Comparison of ENCODE assay signal across 18 cellular contexts in the genomic region with DNA sequence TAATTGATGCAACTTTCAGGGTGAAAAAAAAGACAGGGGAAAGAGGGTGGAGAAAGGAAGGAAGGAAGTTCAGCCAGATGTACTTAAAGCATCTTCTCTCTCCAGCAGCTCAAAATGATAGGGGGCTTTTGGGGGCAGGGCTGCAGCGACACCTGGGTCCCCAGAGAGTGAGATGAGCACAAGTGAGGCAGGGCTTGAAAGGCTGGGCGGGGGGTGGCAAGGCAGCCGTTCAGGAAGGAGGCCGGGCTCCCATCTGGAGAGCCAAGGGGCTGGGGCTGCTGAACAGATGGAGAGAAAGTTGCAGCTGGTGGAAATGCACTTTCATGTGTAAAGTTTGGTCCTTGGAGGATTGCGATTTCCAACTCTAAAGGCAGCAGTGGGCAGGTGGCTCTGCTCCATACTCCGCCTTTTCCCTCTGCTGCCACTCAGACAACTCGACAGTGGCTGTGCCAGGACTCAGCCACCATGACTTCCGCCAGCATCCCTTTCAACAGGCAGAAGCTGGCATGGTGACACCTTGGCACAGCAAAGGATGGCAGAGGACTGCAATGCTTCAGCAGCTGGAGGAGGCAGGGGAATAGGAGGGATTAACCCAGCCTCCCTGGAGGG. TPM values are rescaled to one million over a fixed set of nuclear protein-coding genes. Genes with fewer than 3 reads are reported as not detected.
A peak's percentile ranks its signal among the peaks of the same experiment; 100 is the strongest.
DNase-seq lines count a peak whose midpoint lies in the region; ATAC-seq and TF ChIP-seq lines count a peak whose summit lies in the region.
"Had no signal": no experiment of that assay in that cellular context is flagged by ENCODE, and none has a peak within 500 bp of the region (broad histone marks: within the 10 kb centered on the region; RNA-seq: fewer than 3 reads in every experiment).

No MANE protein-coding gene starts in this region.

- CTCF ChIA-PET in activated CD8-positive, alpha-beta T cell treated with anti-CD3 and anti-CD28 coated beads, Interleukin-2, amount 10 ng/mL, durations not matched to agents 7 days and 5 days (lab: Charles Lee): interaction anchor here (1.4 to 24.7 kb wide), 6 partner anchors 11 to 298 kb away, joined by 3 to 514 read pairs (median 6); a partner anchor contains a TSS

- H3K27ac ChIP-seq in left ventricle myocardium inferior (replicated peaks) (peak overlapping the region; percentile 32), tibial artery (peak overlapping the region; percentile 22 to 86)
- H3K27ac ChIP-seq: thoracic aorta had no signal

- H3K36me3 Mint-ChIP-seq in activated CD8-positive, alpha-beta T cell treated with anti-CD3 and anti-CD28 coated beads, Interleukin-2, amount 10 ng/mL, durations not matched to agents 7 days and 5 days (ENCODE audit: low read depth): peaks cover 48% of the 10 kb centered on the region
- H3K36me3 Mint-ChIP-seq in HFFc6 (ENCODE audit: low read depth): peaks cover 15% of the 10 kb centered on the region

- TF ChIP-seq CTCF in left ventricle myocardium inferior (IDR thresholded peaks at IDR 0.05; ENCODE audit: borderline replicate concordance): no peak
- TF ChIP-seq CTCF in tibial artery (IDR thresholded peaks at IDR 0.05): no peak
- TF ChIP-seq CTCF in HFFc6 (IDR thresholded peaks at IDR 0.05): no peak

- POLR2A ChIA-PET in activated CD8-positive, alpha-beta T cell treated with anti-CD3 and anti-CD28 coated beads, Interleukin-2, amount 10 ng/mL, durations not matched to agents 7 days and 5 days (lab: Charles Lee): interaction anchor here (1.0 to 1.4 kb wide), 2 partner anchors 22 to 128 kb away, joined by 3 to 4 read pairs; a partner anchor contains a TSS

- DNase-seq in stimulated activated naive CD8-positive, alpha-beta T cell treated with anti-CD3 and anti-CD28 coated beads, Interleukin-15, amount 100 ng/mL, for 72 hours: no peak
- no peak for DNase-seq in stimulated activated naive CD8-positive, alpha-beta T cell treated with anti-CD3 and anti-CD28 coated beads, Interleukin-15, Interleukin-2, amounts not matched to agents 100 U/mL and 50 U/mL, for 24 hours
- DNase-seq in activated CD8-positive, alpha-beta T cell treated with anti-CD3 and anti-CD28 coated beads, Interleukin-2, amount 10 ng/mL, durations not matched to agents 7 days and 5 days: no peak
- DNase-seq in left ventricle myocardium inferior (peak; percentile 63), tibial artery (no peak), HFFc6 (no peak), hepatic stellate cell (ENCODE audit: low spot score) (no peak)
- DNase-seq: activated CD4-positive, alpha-beta T cell treated with anti-CD3 and anti-CD28 coated beads, Interleukin-2, amount 10 ng/mL, durations not matched to agents 7 days and 5 days; activated T-cell treated with anti-CD3 and anti-CD28 coated beads, Interleukin-2, amount 50 U/mL, for 48 hours; aorta; endodermal cell; MM.1S; NCI-H2029; NCI-H526; PC-3; stimulated activated CD4-positive, alpha-beta T cell treated with anti-CD3 and anti-CD28 coated beads, Interleukin-4, amount 100 ng/mL, for 1 hour had no signal

- peaks cover 44% of the 10 kb centered on the region for H3K4me1 Mint-ChIP-seq in stimulated activated naive CD8-positive, alpha-beta T cell treated with anti-CD3 and anti-CD28 coated beads, Interleukin-15, amount 100 ng/mL, for 72 hours
- H3K4me1 Mint-ChIP-seq in activated CD8-positive, alpha-beta T cell treated with anti-CD3 and anti-CD28 coated beads, Interleukin-2, amount 10 ng/mL, durations not matched to agents 7 days and 5 days (ENCODE audit: low read depth): peaks cover 35% of the 10 kb centered on the region
- peaks cover 5% of the 10 kb centered on the region for H3K4me1 Mint-ChIP-seq in HFFc6 (ENCODE audit: low read depth)

- H3K4me1 ChIP-seq in left ventricle myocardium inferior (peaks cover 37% of the 10 kb centered on the region), tibial artery (peaks cover 0 to 36% (median 14%) of the 10 kb centered on the region in 4 donors)

- no peaks in the 10 kb centered on the region for H3K27me3 Mint-ChIP-seq in stimulated activated naive CD8-positive, alpha-beta T cell treated with anti-CD3 and anti-CD28 coated beads, Interleukin-15, amount 100 ng/mL, for 72 hours
- no peaks in the 10 kb centered on the region for H3K27me3 Mint-ChIP-seq in activated CD8-positive, alpha-beta T cell treated with anti-CD3 and anti-CD28 coated beads, Interleukin-2, amount 10 ng/mL, durations not matched to agents 7 days and 5 days (ENCODE audit: low read depth)
- H3K27me3 Mint-ChIP-seq in HFFc6 (ENCODE audit: insufficient read depth): no peaks in the 10 kb centered on the region
- H3K27me3 Mint-ChIP-seq: activated CD4-positive, alpha-beta T cell treated with anti-CD3 and anti-CD28 coated beads, Interleukin-2, amount 10 ng/mL, durations not matched to agents 7 days and 5 days had no signal

- H3K9me3 Mint-ChIP-seq in stimulated activated naive CD8-positive, alpha-beta T cell treated with anti-CD3 and anti-CD28 coated beads, Interleukin-15, amount 100 ng/mL, for 72 hours: no peaks in the 10 kb centered on the region
- H3K9me3 Mint-ChIP-seq in activated CD8-positive, alpha-beta T cell treated with anti-CD3 and anti-CD28 coated beads, Interleukin-2, amount 10 ng/mL, durations not matched to agents 7 days and 5 days (ENCODE audit: insufficient read depth): no peaks in the 10 kb centered on the region
- no peaks in the 10 kb centered on the region for H3K9me3 Mint-ChIP-seq in HFFc6
- H3K9me3 Mint-ChIP-seq: activated CD4-positive, alpha-beta T cell treated with anti-CD3 and anti-CD28 coated beads, Interleukin-2, amount 10 ng/mL, durations not matched to agents 7 days and 5 days; endodermal cell had no signal

- H3K27me3 ChIP-seq in left ventricle myocardium inferior (ENCODE audit: low read depth) (no peaks in the 10 kb centered on the region), tibial artery (no peaks in the 10 kb centered on the region)

- H3K27ac Mint-ChIP-seq in stimulated activated naive CD8-positive, alpha-beta T cell treated with anti-CD3 and anti-CD28 coated beads, Interleukin-15, amount 100 ng/mL, for 72 hours: peak overlapping the region; percentile 7 to 80
- H3K27ac Mint-ChIP-seq in activated CD8-positive, alpha-beta T cell treated with anti-CD3 and anti-CD28 coated beads, Interleukin-2, amount 10 ng/mL, durations not matched to agents 7 days and 5 days: peak overlapping the region; percentile 40
- no peak overlapping the region for H3K27ac Mint-ChIP-seq in HFFc6
- H3K27ac Mint-ChIP-seq: activated CD4-positive, alpha-beta T cell treated with anti-CD3 and anti-CD28 coated beads, Interleukin-2, amount 10 ng/mL, durations not matched to agents 7 days and 5 days; endodermal cell had no signal

- no peak overlapping the region for H3K4me3 Mint-ChIP-seq in stimulated activated naive CD8-positive, alpha-beta T cell treated with anti-CD3 and anti-CD28 coated beads, Interleukin-15, amount 100 ng/mL, for 72 hours
- no peak overlapping the region for H3K4me3 Mint-ChIP-seq in activated CD8-positive, alpha-beta T cell treated with anti-CD3 and anti-CD28 coated beads, Interleukin-2, amount 10 ng/mL, durations not matched to agents 7 days and 5 days
- no peak overlapping the region for H3K4me3 Mint-ChIP-seq in HFFc6
- H3K4me3 Mint-ChIP-seq: activated CD4-positive, alpha-beta T cell treated with anti-CD3 and anti-CD28 coated beads, Interleukin-2, amount 10 ng/mL, durations not matched to agents 7 days and 5 days; endodermal cell had no signal

- no peak for ATAC-seq in stimulated activated naive CD8-positive, alpha-beta T cell treated with anti-CD3 and anti-CD28 coated beads, Interleukin-15, amount 100 ng/mL, for 72 hours
- no peak for ATAC-seq in stimulated activated naive CD8-positive, alpha-beta T cell treated with anti-CD3 and anti-CD28 coated beads, Interleukin-15, Interleukin-2, amounts not matched to agents 100 U/mL and 50 U/mL, for 24 hours
- no peak for ATAC-seq in activated CD8-positive, alpha-beta T cell treated with anti-CD3 and anti-CD28 coated beads, Interleukin-2, amount 10 ng/mL, durations not matched to agents 7 days and 5 days
- no peak for ATAC-seq in GM21515 (IDR thresholded peaks at IDR 0.05; ENCODE audit: unreplicated experiment)
- ATAC-seq: PC-3 had no signal

- H3K36me3 ChIP-seq in left ventricle myocardium inferior (peaks cover 55% of the 10 kb centered on the region), tibial artery (peaks cover 52 to 55% (median 54%) of the 10 kb centered on the region in 3 donors)

- intact Hi-C loops in left ventricle myocardium inferior (cut with micrococcal nuclease) (loop anchor here (10.0 kb wide), 1 partner anchor 155 kb away; no protein-coding TSS in a partner anchor), tibial artery (cut with DNase I; ENCODE audit: low total_unique reads) (loop anchor here (5.0 to 10.0 kb wide), 2 partner anchors 152 to 195 kb away; no protein-coding TSS in a partner anchor)

- no peak overlapping the region for H3K4me3 ChIP-seq in left ventricle myocardium inferior
- no peak overlapping the region for H3K4me3 ChIP-seq in tibial artery
- H3K4me3 ChIP-seq: thoracic aorta had no signal

- H3K9me3 ChIP-seq in left ventricle myocardium inferior (replicated peaks) (no peaks in the 10 kb centered on the region), tibial artery (no peaks in the 10 kb centered on the region)
- H3K9me3 ChIP-seq: thoracic aorta had no signal

RNA-seq across cellular contexts. Expression of a gene that starts 7.7 kb away (rescaled TPM):
- total RNA-seq in activated CD8-positive, alpha-beta T cell treated with anti-CD3 and anti-CD28 coated beads, Interleukin-2, amount 10 ng/mL, durations not matched to agents 7 days and 5 days: 10 to 100 TPM; 50.7 to 62.6 TPM
- total RNA-seq in left ventricle myocardium inferior: 53.4 TPM
- 100 to 1,000 TPM in 2 of 6 experiments, 10 to 100 TPM in 4; 78.2 to 117 (median 88.4) TPM for total RNA-seq in HFFc6 (2021; fragmentation: NEBNext Ultra II Directional; extraction: Animal tissue kit (Norgen Biotek cat#: 25700))

RNA-seq across cellular contexts. Expression of a gene that starts 22.2 kb away (rescaled TPM):
- total RNA-seq in activated CD8-positive, alpha-beta T cell treated with anti-CD3 and anti-CD28 coated beads, Interleukin-2, amount 10 ng/mL, durations not matched to agents 7 days and 5 days: 10 to 100 TPM; 49.5 to 52.0 TPM
- 66.9 TPM for total RNA-seq in left ventricle myocardium inferior
- 10 to 100 TPM; 53.2 to 60.6 (median 55.6) TPM for total RNA-seq in HFFc6 (2021; fragmentation: NEBNext Ultra II Directional; extraction: Animal tissue kit (Norgen Biotek cat#: 25700))
